ENCODE assay signal across 14 cellular contexts in the genomic region with DNA sequence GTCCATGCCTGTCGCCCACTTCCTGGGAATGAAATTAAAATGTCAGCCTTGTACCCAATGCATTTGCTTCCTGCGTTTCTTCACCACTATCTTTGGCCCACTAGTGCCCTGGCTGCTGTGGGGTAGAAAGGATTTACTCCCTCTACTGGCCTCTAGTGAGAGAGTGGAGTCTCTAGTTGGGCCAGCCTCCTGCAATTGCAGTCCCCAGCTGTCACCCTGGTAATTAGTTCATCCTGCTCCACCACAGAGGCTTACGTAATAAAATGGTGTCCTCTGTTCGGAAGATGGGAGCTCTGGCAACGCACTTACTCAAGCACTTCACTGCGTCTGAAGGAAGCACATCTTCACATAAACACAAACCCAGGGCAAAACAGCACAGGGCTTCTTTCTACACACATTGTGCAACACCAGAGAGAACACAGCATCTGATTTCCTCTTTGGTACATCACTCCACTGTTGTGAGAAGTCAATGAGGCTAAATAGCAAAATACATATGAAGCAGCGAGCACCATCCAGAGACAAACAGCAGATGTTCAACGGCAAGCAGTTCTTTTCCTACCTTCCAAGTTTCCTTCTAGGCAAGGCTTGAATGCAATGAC.
DNase-seq lines count a peak whose midpoint lies in the region; ATAC-seq and TF ChIP-seq lines count a peak whose summit lies in the region.
"Had no signal": no experiment of that assay in that cellular context is flagged by ENCODE, and none has a peak within 500 bp of the region (broad histone marks: within the 10 kb centered on the region; RNA-seq: fewer than 3 reads in every experiment).

No MANE protein-coding gene starts in this region.

- no peak overlapping the region for H3K27ac Mint-ChIP-seq in effector memory CD8-positive, alpha-beta T cell
- no peak overlapping the region for H3K27ac Mint-ChIP-seq in stimulated activated naive B cell treated with anti-CD40 and anti-IgM and Interleukin-4, amounts not matched to agents 10 μg/mL and 1 μg/mL and 100 μg/mL, for 72 hours
- H3K27ac Mint-ChIP-seq: CD4-positive, CD25-positive, alpha-beta regulatory T cell had no signal

- TF ChIP-seq POLR2A in erythroblast (IDR thresholded peaks at IDR 0.05; ENCODE audit: low read length), result no peak

- no peak overlapping the region for H3K27ac ChIP-seq in C4-2B
- H3K27ac ChIP-seq: brain microvascular endothelial cell, SK-N-MC had no signal

- DNase-seq in NOMO-1 treated with DMSO at 0.1 percent for 48 hours (lab: John Stamatoyannopoulos, UW; ENCODE audit: unreplicated experiment) (peak; percentile 39), erythroblast (lab: John Stamatoyannopoulos, UW) (peak; percentile 3 to 4), KG1 (lab: John Stamatoyannopoulos, UW) (no peak)
- no peak for DNase-seq in effector memory CD8-positive, alpha-beta T cell
- DNase-seq in stimulated activated naive B cell treated with anti-CD40 and anti-IgM and Interleukin-4, amounts not matched to agents 10 μg/mL and 1 μg/mL and 100 μg/mL, for 72 hours, result no peak
- DNase-seq: brain microvascular endothelial cell; CD4-positive, CD25-positive, alpha-beta regulatory T cell; stimulated activated CD4-positive, alpha-beta T cell treated with anti-CD3 and anti-CD28 coated beads, Interleukin-4, amount 100 ng/mL, for 1 hour had no signal

- TF ChIP-seq CTCF in C4-2B (conservative IDR thresholded peaks at IDR 0.05), result peak; percentile 53

- peaks cover 0 to 6% of the 10 kb centered on the region in 2 donors for H3K27me3 Mint-ChIP-seq in effector memory CD8-positive, alpha-beta T cell
- no peaks in the 10 kb centered on the region for H3K27me3 Mint-ChIP-seq in stimulated activated naive B cell treated with anti-CD40 and anti-IgM and Interleukin-4, amounts not matched to agents 10 μg/mL and 1 μg/mL and 100 μg/mL, for 72 hours
- H3K27me3 Mint-ChIP-seq: CD4-positive, CD25-positive, alpha-beta regulatory T cell; IgD-negative memory B cell had no signal

- H3K9me3 Mint-ChIP-seq in effector memory CD8-positive, alpha-beta T cell, result peaks cover 0 to 2% of the 10 kb centered on the region in 2 donors
- H3K9me3 Mint-ChIP-seq in stimulated activated naive B cell treated with anti-CD40 and anti-IgM and Interleukin-4, amounts not matched to agents 10 μg/mL and 1 μg/mL and 100 μg/mL, for 72 hours, result peaks cover 0 to 2% of the 10 kb centered on the region in 2 donors
- H3K9me3 Mint-ChIP-seq: nephron had no signal

- no peak overlapping the region for H3K4me3 Mint-ChIP-seq in effector memory CD8-positive, alpha-beta T cell
- no peak overlapping the region for H3K4me3 Mint-ChIP-seq in stimulated activated naive B cell treated with anti-CD40 and anti-IgM and Interleukin-4, amounts not matched to agents 10 μg/mL and 1 μg/mL and 100 μg/mL, for 72 hours
- H3K4me3 Mint-ChIP-seq: CD4-positive, CD25-positive, alpha-beta regulatory T cell; nephron had no signal

- H3K36me3 Mint-ChIP-seq in effector memory CD8-positive, alpha-beta T cell (ENCODE audit: insufficient read depth), result no peaks in the 10 kb centered on the region
- H3K36me3 Mint-ChIP-seq in stimulated activated naive B cell treated with anti-CD40 and anti-IgM and Interleukin-4, amounts not matched to agents 10 μg/mL and 1 μg/mL and 100 μg/mL, for 72 hours, result no peaks in the 10 kb centered on the region
- H3K36me3 Mint-ChIP-seq: CD4-positive, CD25-positive, alpha-beta regulatory T cell; IgD-negative memory B cell had no signal

- H3K4me1 Mint-ChIP-seq in effector memory CD8-positive, alpha-beta T cell (ENCODE audit: low read depth in 2 of 2), result no peaks in the 10 kb centered on the region
- no peaks in the 10 kb centered on the region for H3K4me1 Mint-ChIP-seq in stimulated activated naive B cell treated with anti-CD40 and anti-IgM and Interleukin-4, amounts not matched to agents 10 μg/mL and 1 μg/mL and 100 μg/mL, for 72 hours
- H3K4me1 Mint-ChIP-seq: CD4-positive, CD25-positive, alpha-beta regulatory T cell; IgD-negative memory B cell had no signal

- ATAC-seq in HG02885 (IDR thresholded peaks at IDR 0.05; ENCODE audit: poor library complexity, unreplicated experiment), result peak; percentile 38
- no peak for ATAC-seq in effector memory CD8-positive, alpha-beta T cell (replicated peaks)
- no peak for ATAC-seq in stimulated activated naive B cell treated with anti-CD40 and anti-IgM and Interleukin-4, amounts not matched to agents 10 μg/mL and 1 μg/mL and 100 μg/mL, for 72 hours (replicated peaks)
- no peak for ATAC-seq in GM21737 (IDR thresholded peaks at IDR 0.05; ENCODE audit: unreplicated experiment)

Comparison
In these comparisons a context has a peak if more than half of its experiments do, and no peak if none do; other contexts are left out.
1. DNase-seq: peak in NOMO-1 treated with DMSO at 0.1 percent for 48 hours (single experiment) and erythroblast (2 of 2); none in effector memory CD8-positive, alpha-beta T cell (0 of 3), KG1 (single experiment) and stimulated activated naive B cell treated with anti-CD40 and anti-IgM and Interleukin-4, amounts not matched to agents 10 μg/mL and 1 μg/mL and 100 μg/mL, for 72 hours (single experiment).